ENCODE assay signal across 24 cellular contexts in the genomic region with DNA sequence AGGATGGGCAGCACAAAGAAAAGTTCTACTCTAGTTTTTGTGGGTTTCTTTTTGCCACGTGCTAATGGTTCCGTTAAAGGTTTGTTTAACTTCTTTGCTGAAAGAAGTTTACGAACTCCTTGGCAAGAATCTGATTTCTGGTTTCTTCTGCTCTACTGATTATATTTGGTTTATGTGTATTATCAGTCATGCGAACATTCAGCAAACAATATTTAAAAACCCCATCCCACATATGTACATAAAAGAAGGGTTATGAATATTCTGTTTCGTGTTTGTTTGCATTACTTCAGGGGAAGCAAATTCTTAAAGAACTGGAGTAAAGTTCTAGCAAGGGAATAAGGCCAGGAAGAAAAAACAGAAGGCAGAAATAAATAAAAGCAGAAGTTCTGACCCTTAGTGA.
"Had no signal": no experiment of that assay in that cellular context is flagged by ENCODE, and none has a peak within 500 bp of the region (broad histone marks: within the 10 kb centered on the region; RNA-seq: fewer than 3 reads in every experiment).

No MANE protein-coding gene starts in this region.

- H3K27ac ChIP-seq: foreskin keratinocyte, gastroesophageal sphincter, hepatocyte, neural progenitor cell, ovary, right lobe of liver, stomach, thyroid gland had no signal

- H3K79me2 ChIP-seq: hepatocyte had no signal

- H2AFZ ChIP-seq: hepatocyte, neural progenitor cell had no signal

- H3K9me3 ChIP-seq: gastroesophageal sphincter, heart left ventricle, ovary, right lobe of liver, stomach, thyroid gland had no signal

- ATAC-seq: effector memory CD8-positive, alpha-beta T cell; foreskin keratinocyte; gastroesophageal sphincter; heart left ventricle; left lobe of liver; natural killer cell treated with Interleukin-12 subunit alpha and Interleukin-12 subunit beta and Interleukin-15 and Interleukin-18, amount 100 ng/mL, for 72 hours; right lobe of liver; stimulated activated effector memory CD8-positive, alpha-beta T cell treated with anti-CD3 and anti-CD28 coated beads, Interleukin-12 subunit alpha, Interleukin-12 subunit beta, amount 100 ng/mL, for 72 hours had no signal

- H3K4me3 ChIP-seq: gastroesophageal sphincter, heart left ventricle, hepatocyte, lung, neural progenitor cell, ovary, right lobe of liver, stomach, thyroid gland had no signal

- H3K9ac ChIP-seq: neural progenitor cell had no signal

- H3K4me1 ChIP-seq: foreskin keratinocyte, gastroesophageal sphincter, heart left ventricle, neural progenitor cell, right lobe of liver, thyroid gland had no signal

- H3K36me3 ChIP-seq: ovary had no signal

- H3K27me3 ChIP-seq: foreskin keratinocyte, gastroesophageal sphincter, heart left ventricle, hepatocyte, neural progenitor cell, ovary, right lobe of liver, stomach, thyroid gland had no signal

- DNase-seq: cortex of kidney; effector memory CD8-positive, alpha-beta T cell; foreskin keratinocyte; heart left ventricle; kidney; naive B cell; nucleus accumbens; ovary; posterior cingulate gyrus; retina; right lobe of liver; stimulated activated CD4-positive, alpha-beta T cell treated with anti-CD3 and anti-CD28 coated beads, Interleukin-2, amount 100 ng/mL, for 24 hours; stimulated activated CD4-positive, alpha-beta T cell treated with anti-CD3 and anti-CD28 coated beads, Interleukin-4, amount 100 ng/mL, for 24 hours; stimulated activated naive CD4-positive, alpha-beta T cell treated with Interleukin-2 at 50 U/mL for 16 hours; stomach; thyroid gland; trophoblast cell had no signal

- H3K4me2 ChIP-seq: hepatocyte, neural progenitor cell had no signal
